In genomic region chr6:33008944-33009861, GRCh38 we compare ENCODE assay signal across 8 cellular contexts. TPM values are rescaled to one million over a fixed set of nuclear protein-coding genes. Genes with fewer than 3 reads are reported as not detected.
DNase-seq lines count a peak whose midpoint lies in the region; ATAC-seq and TF ChIP-seq lines count a peak whose summit lies in the region.

Gene HLA-DOA, minus strand, starts transcription at chr6:33009591.

- WGBS in smooth muscle cell (ENCODE audit: low lambda C conversion rate): 37% methylated on average over 23 of the region's 24 CpGs

- peak within 1 kb of the TSS; percentile 83 for H3K4me3 Mint-ChIP-seq in activated T-cell treated with anti-CD3 and anti-CD28 coated beads, Interleukin-2, amount 50 U/mL, for 4 hours

- no peaks in the 10 kb centered on the region for H4K20me1 ChIP-seq in smooth muscle cell (ENCODE audit: low read depth)

- peaks cover 16% of the 10 kb centered on the region for H3K4me1 Mint-ChIP-seq in activated T-cell treated with anti-CD3 and anti-CD28 coated beads, Interleukin-2, amount 50 U/mL, for 4 hours (ENCODE audit: low read depth)

- peak; percentile 71 for ATAC-seq in GM21360 (IDR thresholded peaks at IDR 0.05; ENCODE audit: unreplicated experiment)
- ATAC-seq in activated T-cell treated with anti-CD3 and anti-CD28 coated beads, Interleukin-2, amount 50 U/mL, for 4 hours: peak; percentile 93 to 96
- ATAC-seq in left cardiac atrium: peak; percentile 62 to 64

- H3K36me3 ChIP-seq in GM06990 (ENCODE audit: control insufficient read depth, insufficient read depth, low read length): peaks cover 14% of the 10 kb centered on the region
- H3K36me3 ChIP-seq in HUES6 (ENCODE audit: control insufficient read depth, insufficient read depth, low read length): no peaks in the 10 kb centered on the region; the same call in 1 of the 2 replicates
- H3K36me3 ChIP-seq in smooth muscle cell (ENCODE audit: low read depth): no peaks in the 10 kb centered on the region

- H3K9me3 Mint-ChIP-seq in activated T-cell treated with anti-CD3 and anti-CD28 coated beads, Interleukin-2, amount 50 U/mL, for 4 hours: no peaks in the 10 kb centered on the region

- H3K9me3 ChIP-seq in HUES6 (ENCODE audit: control insufficient read depth, insufficient read depth, low read depth, low read length) (no peaks in the 10 kb centered on the region), smooth muscle cell (replicated peaks; ENCODE audit: low read depth) (no peaks in the 10 kb centered on the region)

- peak within 1 kb of the TSS; percentile 56 for H2AFZ ChIP-seq in smooth muscle cell (ENCODE audit: low read depth)

- TF ChIP-seq CTCF in GM06990 (IDR thresholded peaks at IDR 0.05; ENCODE audit: insufficient read depth, low read length, poor library complexity, severe bottlenecking): no peak
- no peak for TF ChIP-seq CTCF in smooth muscle cell (IDR thresholded peaks at IDR 0.05; ENCODE audit: borderline replicate concordance, insufficient read depth, poor library complexity, severe bottlenecking)

- H3K4me2 ChIP-seq in smooth muscle cell: peak within 1 kb of the TSS; percentile 78

- H3K4me1 ChIP-seq in HUES6 (ENCODE audit: control insufficient read depth, insufficient read depth, low read length): peaks cover 8% of the 10 kb centered on the region; the same call in 1 of the 2 replicates
- H3K4me1 ChIP-seq in smooth muscle cell (ENCODE audit: low read depth): peaks cover 9% of the 10 kb centered on the region

- intact Hi-C loops in left cardiac atrium (cut with DNase I): loop anchor here in 1 of 2 donors (10.0 kb wide), 1 partner anchor 216 kb away; no protein-coding TSS in a partner anchor

- H3K36me3 Mint-ChIP-seq in activated T-cell treated with anti-CD3 and anti-CD28 coated beads, Interleukin-2, amount 50 U/mL, for 4 hours (ENCODE audit: insufficient read depth): no peaks in the 10 kb centered on the region

- H3K27me3 ChIP-seq in GM06990 (replicated peaks; ENCODE audit: control insufficient read depth, insufficient read depth, low read length) (no peaks in the 10 kb centered on the region), HUES6 (ENCODE audit: control insufficient read depth, insufficient read depth, low read length) (no peaks in the 10 kb centered on the region), smooth muscle cell (ENCODE audit: low read depth) (peaks cover 3% of the 10 kb centered on the region)

- H3K4me3 ChIP-seq in GM06990 (replicated peaks; ENCODE audit: low read depth, low read length): peak within 1 kb of the TSS; percentile 80
- H3K4me3 ChIP-seq in HUES6 (ENCODE audit: low read depth, low read length): peak within 1 kb of the TSS; percentile 71
- H3K4me3 ChIP-seq in smooth muscle cell: peak within 1 kb of the TSS; percentile 37

- H3F3A ChIP-seq in smooth muscle cell (ENCODE audit: low read depth): no peaks in the 10 kb centered on the region

- H3K9ac ChIP-seq in HUES6 (ENCODE audit: low read length): no peak within 1 kb of the TSS
- no peak within 1 kb of the TSS for H3K9ac ChIP-seq in smooth muscle cell (ENCODE audit: low read depth)

- H3K27ac ChIP-seq in HUES6 (ENCODE audit: low read depth, low read length) (no peak within 1 kb of the TSS), smooth muscle cell (ENCODE audit: low read depth) (no peak within 1 kb of the TSS)

- peak; percentile 83 for DNase-seq in GM06990 (ENCODE audit: extremely low read depth, insufficient read length)
- peak; percentile 25 for DNase-seq in activated T-cell treated with anti-CD3 and anti-CD28 coated beads, Interleukin-2, amount 50 U/mL, for 4 hours
- DNase-seq in left cardiac atrium: no peak
- DNase-seq in smooth muscle cell (lab: John Stamatoyannopoulos, UW; ENCODE audit: unreplicated experiment): no peak
- no peak for DNase-seq in ACHN
- DNase-seq in NCI-H1694 (lab: John Stamatoyannopoulos, UW): no peak

- H3K79me2 ChIP-seq in smooth muscle cell (ENCODE audit: low read depth): no peaks in the 10 kb centered on the region

- H3K27me3 Mint-ChIP-seq in activated T-cell treated with anti-CD3 and anti-CD28 coated beads, Interleukin-2, amount 50 U/mL, for 4 hours (ENCODE audit: low read depth): peaks cover 8% of the 10 kb centered on the region

- in situ Hi-C loops in ACHN (cut with HindIII; ENCODE audit: low pct_ligation_motif_present, low pct_unique_long_range_greater_than_20kb, low sequenced_read_pairs): no loop called here

RNA-seq across cellular contexts. Expression of gene HLA-DOA, which starts in this region (rescaled TPM):
- 1 to 10 TPM; 2.0 to 2.1 (median 2.1) TPM for total RNA-seq in activated T-cell treated with anti-CD3 and anti-CD28 coated beads, Interleukin-2, amount 50 U/mL, for 4 hours
- total RNA-seq in left cardiac atrium (1 to 10 TPM; 1.8 to 3.0 TPM), smooth muscle cell (0.09 TPM in 1 of 2 replicates, not detected in the other)
- 0.26 TPM in 1 of 2 replicates, not detected in the other for polyA plus RNA-seq in smooth muscle cell

Comparison
In these comparisons a context has a peak if more than half of its experiments do, and no peak if none do; other contexts are left out.
1. DNase-seq: peak in GM06990 (single experiment) and activated T-cell treated with anti-CD3 and anti-CD28 coated beads, Interleukin-2, amount 50 U/mL, for 4 hours (single experiment); none in left cardiac atrium (single experiment), smooth muscle cell (single experiment), ACHN (single experiment) and NCI-H1694 (single experiment).
2. Peak in every context shown above with its lines, with median percentiles within 50 percentile points of each other: H3K4me3 ChIP-seq and ATAC-seq.